In the genomic region with DNA sequence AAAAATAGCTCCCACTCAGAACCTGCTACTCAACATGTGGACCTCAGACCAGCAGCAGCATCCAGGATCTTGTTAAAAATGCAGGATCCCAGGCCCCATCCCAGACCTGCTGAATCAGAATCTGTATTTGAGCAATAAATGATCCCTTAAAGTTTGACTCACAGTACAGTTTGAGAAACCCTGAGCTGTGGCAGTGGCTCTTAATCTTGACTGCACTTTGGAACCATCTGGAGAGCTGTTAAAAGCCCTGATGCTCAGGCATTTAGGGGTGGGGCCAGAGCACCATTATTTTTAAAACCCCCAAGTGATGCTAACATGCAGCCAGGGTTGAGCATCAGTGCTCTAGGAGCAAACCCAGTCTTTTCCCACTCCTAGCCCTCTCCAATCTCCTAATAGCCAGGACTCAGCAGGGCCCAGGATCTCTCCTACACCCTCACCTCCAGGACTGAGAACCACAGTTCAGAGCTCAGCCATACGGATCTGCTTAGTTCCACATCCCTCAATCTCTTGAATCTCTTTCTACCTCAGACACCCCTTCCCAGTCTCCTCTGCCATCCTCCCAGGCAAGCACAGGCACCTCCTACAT, we compare ENCODE assay signal across 23 cellular contexts. TPM values are rescaled to one million over a fixed set of nuclear protein-coding genes. Genes with fewer than 3 reads are reported as not detected.
DNase-seq lines count a peak whose midpoint lies in the region; ATAC-seq and TF ChIP-seq lines count a peak whose summit lies in the region.
"Had no signal": no experiment of that assay in that cellular context is flagged by ENCODE, and none has a peak within 500 bp of the region (broad histone marks: within the 10 kb centered on the region; RNA-seq: fewer than 3 reads in every experiment).

No MANE protein-coding gene starts in this region.

- H3K27ac ChIP-seq in CD4-positive, alpha-beta T cell (ENCODE audit: low read depth, low read length) = no peak overlapping the region
- H3K27ac ChIP-seq in OCI-LY1 (ENCODE audit: low read depth, low read length, poor library complexity, severe bottlenecking) (peak overlapping the region; percentile 99), upper lobe of left lung (no peak overlapping the region)
- H3K27ac ChIP-seq: 22Rv1, adrenal gland, BLaER1, epithelial cell of prostate, gastrocnemius medialis, prostate gland, skin epidermis, VCaP had no signal

- H3F3A ChIP-seq in OCI-LY1 (ENCODE audit: insufficient read depth, low read length) = no peaks in the 10 kb centered on the region

- peak overlapping the region; percentile 6 for H3K4me3 ChIP-seq in OCI-LY1 (ENCODE audit: low read depth, low read length, poor library complexity, severe bottlenecking)
- no peak overlapping the region for H3K4me3 ChIP-seq in foreskin fibroblast (ENCODE audit: low read depth in 1 of 2, low read length in 2 of 2)
- H3K4me3 ChIP-seq in upper lobe of left lung = no peak overlapping the region
- H3K4me3 ChIP-seq: adrenal gland, BLaER1, gastrocnemius medialis, K562, prostate gland, skin epidermis had no signal

- no peak for TF ChIP-seq CTCF in CD4-positive, alpha-beta T cell (IDR thresholded peaks at IDR 0.05)
- no peak for TF ChIP-seq CTCF in OCI-LY1 (IDR thresholded peaks at IDR 0.05; ENCODE audit: low read length)
- no peak for TF ChIP-seq CTCF in foreskin fibroblast (IDR thresholded peaks at IDR 0.05; ENCODE audit: low read depth, low read length)
- no peak for TF ChIP-seq CTCF in upper lobe of left lung (IDR thresholded peaks at IDR 0.05)

- DNase-seq in DMS 273 (lab: John Stamatoyannopoulos, UW; ENCODE audit: unreplicated experiment) = peak; percentile 35
- DNase-seq in DMS 273 treated with DMSO at 0.1 percent for 48 hours (lab: John Stamatoyannopoulos, UW) = no peak
- no peak for DNase-seq in CD4-positive, alpha-beta T cell
- peak; percentile 13 to 60 for DNase-seq in foreskin fibroblast
- DNase-seq in A172 (ENCODE audit: low spot score) = no peak
- DNase-seq in upper lobe of left lung = no peak
- DNase-seq: activated CD4-positive, alpha-beta memory T cell treated with anti-CD3 and anti-CD28 coated beads, Interleukin-2, amount 10 ng/mL, durations not matched to agents 7 days and 5 days; adrenal gland; gastrocnemius medialis; left cardiac atrium; MV-4-11; NCI-H187; NCI-H446 treated with DMSO at 0.1 percent for 48 hours; SHP77 treated with DMSO at 0.1 percent for 48 hours had no signal

- WGBS in upper lobe of left lung, 2 donors = 81 to 100% methylated on average over 1 of the region's 1 CpG

- no peaks in the 10 kb centered on the region for H3K27me3 ChIP-seq in CD4-positive, alpha-beta T cell (ENCODE audit: control insufficient read depth, insufficient read depth, low read length)
- H3K27me3 ChIP-seq in OCI-LY1 (ENCODE audit: insufficient read depth, low read length) = no peaks in the 10 kb centered on the region
- H3K27me3 ChIP-seq in upper lobe of left lung = no peaks in the 10 kb centered on the region
- H3K27me3 ChIP-seq: adrenal gland, BLaER1, gastrocnemius medialis had no signal

- no peak overlapping the region for H3K4me3 Mint-ChIP-seq in CD4-positive, alpha-beta T cell
- H3K4me3 Mint-ChIP-seq: activated CD4-positive, alpha-beta memory T cell treated with anti-CD3 and anti-CD28 coated beads, Interleukin-2, amount 10 ng/mL, durations not matched to agents 7 days and 5 days had no signal

- no peaks in the 10 kb centered on the region for H3K9me2 ChIP-seq in OCI-LY1 (ENCODE audit: low read depth, low read length)

- POLR2A ChIA-PET in CD4-positive, alpha-beta T cell (lab: Charles Lee) = interaction anchor here (1.0 to 1.2 kb wide), 3 partner anchors 8 to 21 kb away, joined by 3 to 4 read pairs (median 3); no protein-coding TSS in a partner anchor

- peaks cover 100% of the 10 kb centered on the region for H3K79me2 ChIP-seq in OCI-LY1 (ENCODE audit: insufficient read depth, low read length)

- H3K9me3 Mint-ChIP-seq in CD4-positive, alpha-beta T cell = no peaks in the 10 kb centered on the region
- H3K9me3 Mint-ChIP-seq: activated CD4-positive, alpha-beta memory T cell treated with anti-CD3 and anti-CD28 coated beads, Interleukin-2, amount 10 ng/mL, durations not matched to agents 7 days and 5 days had no signal

- intact Hi-C loops in CD4-positive, alpha-beta T cell (cut with DNase I, micrococcal nuclease) = no loop called here

- H3K4me1 ChIP-seq in OCI-LY1 (ENCODE audit: insufficient read depth, low read length, severe bottlenecking) (peaks cover 100% of the 10 kb centered on the region), upper lobe of left lung (peaks cover 12 to 17% (median 15%) of the 10 kb centered on the region in 4 donors)
- H3K4me1 ChIP-seq: prostate gland had no signal

- H3K9me3 ChIP-seq in CD4-positive, alpha-beta T cell (ENCODE audit: control insufficient read depth, low read length) = no peaks in the 10 kb centered on the region
- H3K9me3 ChIP-seq in OCI-LY1 (ENCODE audit: low read length) (no peaks in the 10 kb centered on the region), upper lobe of left lung (no peaks in the 10 kb centered on the region)
- H3K9me3 ChIP-seq: adrenal gland, gastrocnemius medialis, prostate gland had no signal

- H3K27me3 Mint-ChIP-seq in CD4-positive, alpha-beta T cell = no peaks in the 10 kb centered on the region
- H3K27me3 Mint-ChIP-seq: activated CD4-positive, alpha-beta memory T cell treated with anti-CD3 and anti-CD28 coated beads, Interleukin-2, amount 10 ng/mL, durations not matched to agents 7 days and 5 days had no signal

- peak overlapping the region; percentile 9; the same call in 1 of the 2 replicates for H3K9ac ChIP-seq in OCI-LY1 (ENCODE audit: low read length)
- H3K9ac ChIP-seq: BLaER1 had no signal

- no peak for ATAC-seq in CD4-positive, alpha-beta T cell (ENCODE audit: poor library complexity)
- ATAC-seq in upper lobe of left lung (ENCODE audit: low FRiP score in 2 of 2) (no peak), HG03520 (IDR thresholded peaks at IDR 0.05; ENCODE audit: unreplicated experiment) (no peak)
- ATAC-seq: gastrocnemius medialis, K562, left cardiac atrium had no signal

- H3K36me3 Mint-ChIP-seq in CD4-positive, alpha-beta T cell (ENCODE audit: low read depth) = peaks cover 59% of the 10 kb centered on the region

- peaks cover 81% of the 10 kb centered on the region for H3K4me1 Mint-ChIP-seq in CD4-positive, alpha-beta T cell (ENCODE audit: low read depth)

- no peak for TF ChIP-seq EP300 in upper lobe of left lung (IDR thresholded peaks at IDR 0.05)

- no peaks in the 10 kb centered on the region for H4K20me1 ChIP-seq in OCI-LY1 (ENCODE audit: insufficient read depth, low read length)

- CTCF ChIA-PET in CD4-positive, alpha-beta T cell (lab: Charles Lee) = no interaction called here

- H3K36me3 ChIP-seq in OCI-LY1 (ENCODE audit: insufficient read depth, low read length) = peaks cover 94% of the 10 kb centered on the region
- H3K36me3 ChIP-seq in upper lobe of left lung = peaks cover 0 to 6% (median 0%) of the 10 kb centered on the region in 4 donors
- H3K36me3 ChIP-seq: adrenal gland, gastrocnemius medialis, prostate gland had no signal

- TF ChIP-seq POLR2A in upper lobe of left lung (IDR thresholded peaks at IDR 0.05) = no peak

- no peak overlapping the region for H2AFZ ChIP-seq in OCI-LY1 (ENCODE audit: low read length)

- peak overlapping the region; percentile 47 for H3K27ac Mint-ChIP-seq in CD4-positive, alpha-beta T cell
- H3K27ac Mint-ChIP-seq: activated CD4-positive, alpha-beta memory T cell treated with anti-CD3 and anti-CD28 coated beads, Interleukin-2, amount 10 ng/mL, durations not matched to agents 7 days and 5 days had no signal

- peak overlapping the region; percentile 98 for H3K4me2 ChIP-seq in OCI-LY1 (ENCODE audit: low read length)
- H3K4me2 ChIP-seq: BLaER1 had no signal

RNA-seq across cellular contexts. Expression of a gene that starts 10.2 kb away (rescaled TPM):
- total RNA-seq in CD4-positive, alpha-beta T cell = 10 to 100 TPM; 55.7 to 56.4 TPM
- total RNA-seq in A172 (2014; rRNA removed; shearing (Covaris generic)) = 46.1 and 52.1 TPM in 2 replicates
- 100 to 1,000 TPM in 2 of 6 donors, 10 to 100 TPM in 4; 62.1 to 121 (median 76.1) TPM for total RNA-seq in upper lobe of left lung

Comparison
In these comparisons a context has a peak if more than half of its experiments do, and no peak if none do; other contexts are left out.
1. DNase-seq: peak in DMS 273 (single experiment) and foreskin fibroblast (2 of 2); none in DMS 273 treated with DMSO at 0.1 percent for 48 hours (single experiment), CD4-positive, alpha-beta T cell (0 of 10), A172 (single experiment) and upper lobe of left lung (0 of 2).